Comparison of ENCODE assay signal across 29 cellular contexts in the genomic region with DNA sequence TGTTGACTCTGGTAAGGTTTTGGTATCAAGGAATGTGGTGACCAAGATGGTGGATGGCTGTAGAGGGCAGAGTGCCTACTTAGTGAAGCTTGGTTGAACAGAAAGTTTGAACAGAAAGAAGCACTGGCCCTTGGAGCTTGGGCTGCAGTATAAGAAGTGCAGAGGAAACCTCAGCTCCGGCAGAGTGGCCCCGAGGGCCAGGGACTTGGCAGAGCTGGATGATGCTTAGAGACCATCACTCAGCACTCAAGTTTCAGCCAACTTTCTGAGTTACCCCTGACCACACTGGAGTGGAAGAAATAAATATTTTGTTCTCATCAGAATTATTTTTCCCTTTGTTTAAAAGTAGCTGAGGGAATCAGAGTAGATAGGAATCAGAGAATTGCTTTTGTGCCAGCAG.
"Had no signal": no experiment of that assay in that cellular context is flagged by ENCODE, and none has a peak within 500 bp of the region (broad histone marks: within the 10 kb centered on the region; RNA-seq: fewer than 3 reads in every experiment).

No MANE protein-coding gene starts in this region.

- H3K27ac ChIP-seq: adrenal gland, body of pancreas, cardiac muscle cell, neural progenitor cell, right lobe of liver, tibial artery, WERI-Rb-1 had no signal

- H3K36me3 ChIP-seq: adrenal gland, cardiac muscle cell, gastroesophageal sphincter, neural progenitor cell, right lobe of liver, tibial artery, WERI-Rb-1 had no signal

- H2AFZ ChIP-seq: neural progenitor cell had no signal

- DNase-seq: activated CD4-positive, alpha-beta T cell treated with anti-CD3 and anti-CD28 coated beads for 48 hours; activated CD4-positive, alpha-beta T cell treated with anti-CD3 and anti-CD28 coated beads, Interleukin-2, amount 50 U/mL, for 48 hours; activated CD8-positive, alpha-beta memory T cell treated with anti-CD3 and anti-CD28 coated beads for 24 hours; activated effector memory CD4-positive, alpha-beta T cell treated with anti-CD3 and anti-CD28 coated beads, Interleukin-2, amount 50 U/mL, for 16 hours; activated naive CD4-positive, alpha-beta T cell treated with anti-CD3 and anti-CD28 coated beads for 36 hours; activated naive CD8-positive, alpha-beta T cell treated with anti-CD3 and anti-CD28 coated beads for 36 hours; adrenal gland; aorta; body of pancreas; cortex of kidney; effector memory CD8-positive, alpha-beta T cell; erythroblast; hippocampal formation; left cardiac atrium; left ventricle myocardium superior; midbrain; natural killer cell; right lobe of liver; stimulated activated CD4-positive, alpha-beta T cell treated with anti-CD3 and anti-CD28 coated beads, Interleukin-4, amount 100 ng/mL, for 24 hours; substantia nigra; T-helper 1 cell; tibial artery; WERI-Rb-1 had no signal

- H3K9me3 ChIP-seq: adrenal gland, body of pancreas, right lobe of liver had no signal

- H3K27me3 ChIP-seq: adrenal gland, body of pancreas, cardiac muscle cell, gastroesophageal sphincter, neural progenitor cell, right lobe of liver, tibial artery had no signal

- H3K4me1 ChIP-seq: adrenal gland, neural progenitor cell, right lobe of liver had no signal

- H3K9ac ChIP-seq: neural progenitor cell had no signal

- ATAC-seq: activated CD4-positive, CD25-positive, alpha-beta regulatory T cell treated with anti-CD3 and anti-CD28 coated beads, Interleukin-2, amount 50 U/mL, for 24 hours; body of pancreas; effector memory CD8-positive, alpha-beta T cell; gastroesophageal sphincter; left cardiac atrium; left ventricle myocardium superior; natural killer cell; right lobe of liver; stimulated activated effector memory CD8-positive, alpha-beta T cell treated with anti-CD3 and anti-CD28 coated beads, Interleukin-12 subunit alpha, Interleukin-12 subunit beta, amount 100 ng/mL, for 72 hours had no signal

- H3K4me3 ChIP-seq: adrenal gland, body of pancreas, cardiac muscle cell, gastroesophageal sphincter, neural progenitor cell, right lobe of liver, skin epidermis, tibial artery had no signal
